In the genomic region with DNA sequence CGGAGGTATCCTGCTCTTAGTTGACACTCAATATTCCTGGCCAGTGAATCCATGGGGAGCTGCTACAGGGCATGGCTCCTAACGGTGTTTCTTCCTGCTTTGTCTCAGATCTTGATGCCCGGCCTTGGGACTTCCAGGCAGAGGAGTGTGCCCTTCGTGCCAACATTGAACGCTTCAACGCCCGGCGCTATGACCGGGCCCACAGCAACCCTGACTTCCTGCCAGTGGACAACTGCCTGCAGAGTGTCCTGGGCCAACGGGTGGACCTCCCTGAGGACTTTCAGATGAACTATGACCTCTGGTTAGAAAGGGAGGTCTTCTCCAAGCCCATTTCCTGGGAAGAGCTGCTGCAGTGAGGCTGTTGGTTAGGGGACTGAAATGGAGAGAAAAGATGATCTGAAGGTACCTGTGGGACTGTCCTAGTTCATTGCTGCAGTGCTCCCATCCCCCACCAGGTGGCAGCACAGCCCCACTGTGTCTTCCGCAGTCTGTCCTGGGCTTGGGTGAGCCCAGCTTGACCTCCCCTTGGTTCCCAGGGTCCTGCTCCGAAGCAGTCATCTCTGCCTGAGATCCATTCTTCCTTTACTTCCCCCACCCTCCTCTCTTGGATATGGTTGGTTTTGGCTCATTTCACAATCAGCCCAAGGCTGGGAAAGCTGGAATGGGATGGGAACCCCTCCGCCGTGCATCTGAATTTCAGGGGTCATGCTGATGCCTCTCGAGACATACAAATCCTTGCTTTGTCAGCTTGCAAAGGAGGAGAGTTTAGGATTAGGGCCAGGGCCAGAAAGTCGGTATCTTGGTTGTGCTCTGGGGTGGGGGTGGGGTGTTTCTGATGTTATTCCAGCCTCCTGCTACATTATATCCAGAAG, we compare ENCODE assay signal across 8 cellular contexts. TPM values are rescaled to one million over a fixed set of nuclear protein-coding genes. Genes with fewer than 3 reads are reported as not detected.
DNase-seq lines count a peak whose midpoint lies in the region; ATAC-seq and TF ChIP-seq lines count a peak whose summit lies in the region.

No MANE protein-coding gene starts in this region.

- H3K27me3 Mint-ChIP-seq in endodermal cell (ENCODE audit: insufficient read depth): no peaks in the 10 kb centered on the region
- no peaks in the 10 kb centered on the region for H3K27me3 Mint-ChIP-seq in naive thymus-derived CD4-positive, alpha-beta T cell

- intact Hi-C loops in naive thymus-derived CD4-positive, alpha-beta T cell (cut with micrococcal nuclease): loop anchor here (1.0 to 2.0 kb wide), 4 partner anchors 19 to 443 kb away; partner anchors contain the start of gene STRIP1 (in 1 of the 2)
- intact Hi-C loops in stomach (cut with DNase I; ENCODE audit: low total_unique reads): loop anchor here (5.0 kb wide), 1 partner anchor 54 kb away; no protein-coding TSS in a partner anchor

- POLR2A ChIA-PET in naive thymus-derived CD4-positive, alpha-beta T cell (lab: Charles Lee): no interaction called here

- H3K9ac ChIP-seq in endodermal cell (ENCODE audit: extremely low read depth, low read length, poor library complexity, severe bottlenecking): no peak overlapping the region

- no peaks in the 10 kb centered on the region for H3K27me3 ChIP-seq in endodermal cell (ENCODE audit: control insufficient read depth, insufficient read depth, low read length, poor library complexity, severe bottlenecking)
- no peaks in the 10 kb centered on the region for H3K27me3 ChIP-seq in naive thymus-derived CD4-positive, alpha-beta T cell (ENCODE audit: control insufficient read depth in 2 of 2, insufficient read depth in 2 of 2, low read length in 2 of 2)
- no peaks in the 10 kb centered on the region for H3K27me3 ChIP-seq in stomach

- H3K36me3 ChIP-seq in endodermal cell (ENCODE audit: control insufficient read depth, insufficient read depth, low read length) (peaks cover 85% of the 10 kb centered on the region), stomach (peaks cover 75 to 100% (median 100%) of the 10 kb centered on the region in 4 donors)
- peaks cover 27 to 100% (median 28%) of the 10 kb centered on the region in 3 experiments for H3K36me3 ChIP-seq in naive thymus-derived CD4-positive, alpha-beta T cell (ENCODE audit: control insufficient read depth in 2 of 3, insufficient read depth in 3 of 3, low read length in 3 of 3)

- H3K27ac Mint-ChIP-seq in endodermal cell: peak overlapping the region; percentile 72
- peak overlapping the region in 1 of 9 donors; percentile 43 for H3K27ac Mint-ChIP-seq in naive thymus-derived CD4-positive, alpha-beta T cell

- no peak overlapping the region for H3K27ac ChIP-seq in endodermal cell (ENCODE audit: low read depth, low read length)
- H3K27ac ChIP-seq in naive thymus-derived CD4-positive, alpha-beta T cell (ENCODE audit: low read depth, low read length): no peak overlapping the region
- no peak overlapping the region for H3K27ac ChIP-seq in stomach

- TF ChIP-seq CTCF in endodermal cell (conservative IDR thresholded peaks at IDR 0.05) (peak; percentile 97), stomach (IDR thresholded peaks at IDR 0.05) (peak in 5 of 7 experiments; percentile 75 to 93 (median 91))

- H3K4me3 Mint-ChIP-seq in endodermal cell: no peak overlapping the region
- no peak overlapping the region for H3K4me3 Mint-ChIP-seq in naive thymus-derived CD4-positive, alpha-beta T cell

- no peak for TF ChIP-seq POLR2A in stomach (IDR thresholded peaks at IDR 0.05)

- DNase-seq in SKM-1 treated with dmso at 0.1 percent for 144 hours (lab: John Stamatoyannopoulos, UW; ENCODE audit: unreplicated experiment): peak; percentile 57
- no peak for DNase-seq in SKM-1 (lab: John Stamatoyannopoulos, UW; ENCODE audit: unreplicated experiment)
- DNase-seq in NCI-H2196 (lab: John Stamatoyannopoulos, UW; ENCODE audit: unreplicated experiment): peak; percentile 57
- DNase-seq in activated CD8-positive, alpha-beta memory T cell treated with anti-CD3 and anti-CD28 coated beads for 24 hours: peak; percentile 91
- peak; percentile 95 for DNase-seq in endodermal cell
- DNase-seq in naive thymus-derived CD4-positive, alpha-beta T cell: peak; percentile 24 to 76 (median 58)
- peak; percentile 74 for DNase-seq in stomach

- TF ChIP-seq EP300 in stomach (IDR thresholded peaks at IDR 0.05): no peak

- WGBS in endodermal cell (ENCODE audit: insufficient coverage in 1 of 2, insufficient read length in 1 of 2), 2 experiments: 78 to 88% methylated on average over 15 to 16 of the region's 16 CpGs
- 58 to 72% (median 66%) methylated on average over 16 of the region's 16 CpGs for WGBS in stomach, 5 donors

- ATAC-seq in naive thymus-derived CD4-positive, alpha-beta T cell: peak; percentile 87
- ATAC-seq in GM18870 (IDR thresholded peaks at IDR 0.05; ENCODE audit: unreplicated experiment): no peak

- H3K4me1 Mint-ChIP-seq in endodermal cell: no peaks in the 10 kb centered on the region
- H3K4me1 Mint-ChIP-seq in naive thymus-derived CD4-positive, alpha-beta T cell: peaks cover 0 to 11% (median under 1%) of the 10 kb centered on the region in 7 donors

- H3K4me1 ChIP-seq in endodermal cell (ENCODE audit: control insufficient read depth, insufficient read depth, low read length) (no peaks in the 10 kb centered on the region), stomach (peaks cover 0 to 20% (median 12%) of the 10 kb centered on the region in 4 donors)
- no peaks in the 10 kb centered on the region for H3K4me1 ChIP-seq in naive thymus-derived CD4-positive, alpha-beta T cell (ENCODE audit: control insufficient read depth in 2 of 2, insufficient read depth in 2 of 2, low read length in 2 of 2)

- H3K9me3 Mint-ChIP-seq in endodermal cell: no peaks in the 10 kb centered on the region
- no peaks in the 10 kb centered on the region for H3K9me3 Mint-ChIP-seq in naive thymus-derived CD4-positive, alpha-beta T cell

- no peaks in the 10 kb centered on the region for H3K9me3 ChIP-seq in endodermal cell (ENCODE audit: control insufficient read depth, low read length)
- no peaks in the 10 kb centered on the region for H3K9me3 ChIP-seq in naive thymus-derived CD4-positive, alpha-beta T cell (ENCODE audit: control insufficient read depth in 2 of 3, low read length in 3 of 3)
- H3K9me3 ChIP-seq in stomach: no peaks in the 10 kb centered on the region

- H3K36me3 Mint-ChIP-seq in endodermal cell (ENCODE audit: low read depth): peaks cover 76% of the 10 kb centered on the region
- peaks cover 12 to 70% (median 19%) of the 10 kb centered on the region in 5 donors for H3K36me3 Mint-ChIP-seq in naive thymus-derived CD4-positive, alpha-beta T cell

- CTCF ChIA-PET in naive thymus-derived CD4-positive, alpha-beta T cell (lab: Charles Lee): interaction anchor here (0.8 to 2.6 kb wide), 9 partner anchors 8 to 406 kb away, joined by 3 to 19 read pairs (median 5); partner anchors contain the start of gene STRIP1

- H3K4me3 ChIP-seq in endodermal cell (ENCODE audit: low read length): no peak overlapping the region
- H3K4me3 ChIP-seq in naive thymus-derived CD4-positive, alpha-beta T cell (ENCODE audit: low read length): no peak overlapping the region
- H3K4me3 ChIP-seq in stomach: no peak overlapping the region

RNA-seq across cellular contexts. Expression of gene ALX3, which starts 16.7 kb away (rescaled TPM):
- total RNA-seq in endodermal cell: not detected
- not detected for polyA plus RNA-seq in endodermal cell (2013, experiment 1 of 2)
- polyA plus RNA-seq in endodermal cell (2013, experiment 2 of 2): not detected
- not detected for total RNA-seq in naive thymus-derived CD4-positive, alpha-beta T cell
- polyA plus RNA-seq in naive thymus-derived CD4-positive, alpha-beta T cell: not detected
- total RNA-seq in stomach: not detected
- under 1 TPM in 1 of 3 donors, not detected in 2; 0.08 TPM for polyA plus RNA-seq in stomach

RNA-seq across cellular contexts. Expression of gene STRIP1, which starts 19.4 kb away (rescaled TPM):
- total RNA-seq in endodermal cell (10 to 100 TPM; 64.9 to 66.1 TPM), stomach (100 to 1,000 TPM in 1 of 5 donors, 10 to 100 TPM in 4; 36.9 to 262 (median 59.3) TPM)
- 61.2 TPM for polyA plus RNA-seq in endodermal cell (2013, experiment 1 of 2)
- 53.1 TPM for polyA plus RNA-seq in endodermal cell (2013, experiment 2 of 2)
- total RNA-seq in naive thymus-derived CD4-positive, alpha-beta T cell: 10 to 100 TPM; 42.4 to 83.9 (median 70.7) TPM
- 10 to 100 TPM; 21.4 to 35.2 TPM for polyA plus RNA-seq in naive thymus-derived CD4-positive, alpha-beta T cell
- polyA plus RNA-seq in stomach: 10 to 100 TPM in 1 of 3 donors, 1 to 10 TPM in 2; 6.7 to 10.6 (median 7.6) TPM

RNA-seq across cellular contexts. Expression of gene UBL4B, which starts 58.5 kb away (rescaled TPM):
- not detected for total RNA-seq in endodermal cell
- polyA plus RNA-seq in endodermal cell (2013, experiment 1 of 2): not detected
- polyA plus RNA-seq in endodermal cell (2013, experiment 2 of 2): not detected
- not detected for total RNA-seq in naive thymus-derived CD4-positive, alpha-beta T cell
- polyA plus RNA-seq in naive thymus-derived CD4-positive, alpha-beta T cell: not detected
- total RNA-seq in stomach: not detected
- not detected for polyA plus RNA-seq in stomach
